Comparison of ENCODE assay signal across 2 cellular contexts in genomic region chr15:30435878-30436277, GRCh38. TPM values are rescaled to one million over a fixed set of nuclear protein-coding genes. Genes with fewer than 3 reads are reported as not detected.
"Had no signal": no experiment of that assay in that cellular context is flagged by ENCODE, and none has a peak within 500 bp of the region (broad histone marks: within the 10 kb centered on the region; RNA-seq: fewer than 3 reads in every experiment).

No MANE protein-coding gene starts in this region.

RNA-seq across cellular contexts. Expression of gene GOLGA8R, which starts 21.8 kb away (rescaled TPM):
- total RNA-seq: HT-29 had no signal

RNA-seq across cellular contexts. Expression of gene CHRFAM7A, which starts 42.5 kb away (rescaled TPM):
- total RNA-seq: HT-29 had no signal
- polyA plus RNA-seq: IMR-90 had no signal
